Comparison of ENCODE assay signal across 8 cellular contexts in genomic region chr17:76266244-76266938, GRCh38.
DNase-seq lines count a peak whose midpoint lies in the region; ATAC-seq, FAIRE-seq and TF ChIP-seq lines count a peak whose summit lies in the region.

No MANE protein-coding gene starts in this region.

- H3K27ac ChIP-seq in SU-DHL-6 (ENCODE audit: low read depth, low read length) (peak overlapping the region; percentile 98), neutrophil (peak overlapping the region; percentile 96)

- no peaks in the 10 kb centered on the region for H3K27me3 Mint-ChIP-seq in activated T-cell treated with anti-CD3 and anti-CD28 coated beads, Interleukin-2, amount 50 U/mL, for 24 hours

- H3K4me1 Mint-ChIP-seq in activated T-cell treated with anti-CD3 and anti-CD28 coated beads, Interleukin-2, amount 50 U/mL, for 24 hours (ENCODE audit: low read depth), result peaks cover 67% of the 10 kb centered on the region

- H3K27me3 ChIP-seq in SU-DHL-6 (ENCODE audit: low read length) (no peaks in the 10 kb centered on the region), neutrophil (no peaks in the 10 kb centered on the region)

- peak overlapping the region; percentile 96 for H3K4me2 ChIP-seq in SU-DHL-6 (ENCODE audit: low read depth, low read length, poor library complexity, severe bottlenecking)

- DNase-seq in activated T-cell treated with anti-CD3 and anti-CD28 coated beads, Interleukin-2, amount 50 U/mL, for 24 hours, result peak; percentile 59
- no peak for DNase-seq in activated T-cell treated with anti-CD3 and anti-CD28 coated beads for 4 hours
- peak; percentile 54 to 63 for DNase-seq in erythroblast (lab: John Stamatoyannopoulos, UW)
- no peak for DNase-seq in D721Med (ENCODE audit: insufficient read length, low spot score)

- H3K4me3 ChIP-seq in SU-DHL-6 (ENCODE audit: insufficient read depth, low read length, poor library complexity, severe bottlenecking), result peak overlapping the region; percentile 81
- peak overlapping the region; percentile 98 to 99 for H3K4me3 ChIP-seq in neutrophil (ENCODE audit: low read depth in 1 of 2, low read length in 1 of 2)

- peaks cover 80 to 83% of the 10 kb centered on the region in 2 experiments for H3K4me1 ChIP-seq in neutrophil (ENCODE audit: control insufficient read depth in 1 of 2, insufficient read depth in 1 of 2, low read depth in 1 of 2, low read length in 1 of 2)

- H3K79me2 ChIP-seq in SU-DHL-6 (ENCODE audit: insufficient read depth, low read length), result peaks cover 25% of the 10 kb centered on the region

- no peak for TF ChIP-seq CTCF in SU-DHL-6 (IDR thresholded peaks at IDR 0.05; ENCODE audit: insufficient read depth, low read length, poor library complexity, severe bottlenecking)
- TF ChIP-seq CTCF in neutrophil (IDR thresholded peaks at IDR 0.05), result no peak
- TF ChIP-seq CTCF in D721Med (IDR thresholded peaks at IDR 0.05; ENCODE audit: insufficient read depth, missing control alignments), result no peak

- no peak overlapping the region for H2AFZ ChIP-seq in SU-DHL-6 (ENCODE audit: low read depth, low read length, severe bottlenecking)

- H3K27ac Mint-ChIP-seq in activated T-cell treated with anti-CD3 and anti-CD28 coated beads, Interleukin-2, amount 50 U/mL, for 24 hours, result peak overlapping the region; percentile 99

- H4K20me1 ChIP-seq in SU-DHL-6 (ENCODE audit: low read depth, low read length), result no peaks in the 10 kb centered on the region

- H3F3A ChIP-seq in SU-DHL-6 (ENCODE audit: insufficient read depth), result peaks cover 75% of the 10 kb centered on the region

- H3K9me3 ChIP-seq in SU-DHL-6 (ENCODE audit: insufficient read depth, low read length) (no peaks in the 10 kb centered on the region), neutrophil (no peaks in the 10 kb centered on the region)

- peak overlapping the region; percentile 79 for H3K9ac ChIP-seq in SU-DHL-6 (ENCODE audit: low read length)

- ATAC-seq in HG03025 (IDR thresholded peaks at IDR 0.05; ENCODE audit: low FRiP score, unreplicated experiment) (no peak), GM21423 (IDR thresholded peaks at IDR 0.05; ENCODE audit: unreplicated experiment) (no peak)

- H3K4me3 Mint-ChIP-seq in activated T-cell treated with anti-CD3 and anti-CD28 coated beads, Interleukin-2, amount 50 U/mL, for 24 hours, result peak overlapping the region; percentile 92

- H3K9me2 ChIP-seq in SU-DHL-6 (replicated peaks; ENCODE audit: insufficient read depth, low read length), result no peaks in the 10 kb centered on the region

- H3K36me3 ChIP-seq in SU-DHL-6 (ENCODE audit: low read length) (no peaks in the 10 kb centered on the region), neutrophil (peaks cover 36% of the 10 kb centered on the region)

- TF ChIP-seq POLR2A in erythroblast (IDR thresholded peaks at IDR 0.05; ENCODE audit: low read length), result no peak

- H3K9me3 Mint-ChIP-seq in activated T-cell treated with anti-CD3 and anti-CD28 coated beads, Interleukin-2, amount 50 U/mL, for 24 hours, result no peaks in the 10 kb centered on the region

- H3K36me3 Mint-ChIP-seq in activated T-cell treated with anti-CD3 and anti-CD28 coated beads, Interleukin-2, amount 50 U/mL, for 24 hours (ENCODE audit: low read depth), result peaks cover 50% of the 10 kb centered on the region

- no peak for FAIRE-seq in D721Med (lab: Jason Lieb, UNC)

Comparison
In these comparisons a context has a peak if more than half of its experiments do, and no peak if none do; other contexts are left out.
1. DNase-seq: peak in activated T-cell treated with anti-CD3 and anti-CD28 coated beads, Interleukin-2, amount 50 U/mL, for 24 hours (single experiment) and erythroblast (2 of 2); none in activated T-cell treated with anti-CD3 and anti-CD28 coated beads for 4 hours (single experiment) and D721Med (single experiment).